10 cellular contexts compared by ENCODE assay signal in the genomic region with DNA sequence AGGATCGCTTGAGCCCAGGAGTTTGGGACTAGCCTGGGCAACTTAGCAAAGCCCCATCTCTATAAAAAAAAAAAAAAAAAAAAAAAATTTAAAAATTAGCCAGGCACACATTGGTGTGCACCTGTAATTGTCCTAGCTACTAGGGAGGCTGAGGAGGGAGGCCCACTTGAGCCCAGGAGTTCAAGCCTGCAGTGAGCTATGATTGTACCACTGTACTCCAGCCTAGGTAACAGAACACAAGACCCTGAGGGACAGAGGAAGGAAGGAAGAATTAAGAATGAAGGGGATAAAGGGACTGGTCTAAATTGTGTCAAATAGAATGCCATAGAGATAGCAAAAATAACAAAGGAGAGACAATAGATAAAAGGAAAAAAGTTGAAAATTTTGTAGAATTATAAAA.
"Had no signal": no experiment of that assay in that cellular context is flagged by ENCODE, and none has a peak within 500 bp of the region (broad histone marks: within the 10 kb centered on the region; RNA-seq: fewer than 3 reads in every experiment).

No MANE protein-coding gene starts in this region.

- H3K27me3 ChIP-seq: cardiac muscle cell, esophagus squamous epithelium, stomach had no signal

- H3K4me1 ChIP-seq: psoas muscle had no signal

- H3K36me3 ChIP-seq: thoracic aorta had no signal

- H3K9me3 ChIP-seq: esophagus squamous epithelium, psoas muscle, stomach, thoracic aorta had no signal

- H3K27me3 Mint-ChIP-seq: naive B cell had no signal

- H3K9me3 Mint-ChIP-seq: naive B cell had no signal

- H3K27ac ChIP-seq: cardiac muscle cell, esophagus squamous epithelium, psoas muscle, stomach, thoracic aorta had no signal

- DNase-seq: activated gamma-delta T cell; esophagus squamous epithelium; foreskin fibroblast; glutamatergic neuron; naive B cell; psoas muscle; stimulated activated CD4-positive, alpha-beta T cell treated with anti-CD3 and anti-CD28 coated beads, Interleukin-4, amount 100 ng/mL, for 24 hours; stomach had no signal

- H3K4me3 ChIP-seq: cardiac muscle cell, esophagus squamous epithelium, psoas muscle, stomach, thoracic aorta had no signal
